ENCODE assay signal across 13 cellular contexts in genomic region chr4:1233641-1234277, GRCh38. TPM values are rescaled to one million over a fixed set of nuclear protein-coding genes. Genes with fewer than 3 reads are reported as not detected.
DNase-seq lines count a peak whose midpoint lies in the region; ATAC-seq and TF ChIP-seq lines count a peak whose summit lies in the region.
"Had no signal": no experiment of that assay in that cellular context is flagged by ENCODE, and none has a peak within 500 bp of the region (broad histone marks: within the 10 kb centered on the region; RNA-seq: fewer than 3 reads in every experiment).

No MANE protein-coding gene starts in this region.

- DNase-seq in Right ventricle myocardium inferior (ENCODE audit: missing footprints), result peak; percentile 70
- no peak for DNase-seq in cardiac septum (ENCODE audit: low spot score)
- no peak for DNase-seq in esophagus muscularis mucosa (ENCODE audit: extremely low spot score)
- no peak for DNase-seq in mesothelial cell of epicardium (ENCODE audit: low spot score in 2 of 2, unreplicated experiment in 2 of 2)
- DNase-seq in aorta, result peak; percentile 48 to 70
- no peak for DNase-seq in activated CD4-positive, alpha-beta T cell treated with anti-CD3 and anti-CD28 coated beads, Interleukin-2, amount 10 ng/mL, durations not matched to agents 7 days and 5 days
- DNase-seq in NCI-H748 treated with DMSO at 0.1 percent for 48 hours (lab: John Stamatoyannopoulos, UW), result no peak
- no peak for DNase-seq in H4 (ENCODE audit: low spot score)
- DNase-seq: activated CD4-positive, alpha-beta memory T cell treated with anti-CD3 and anti-CD28 coated beads, Interleukin-2, amount 10 ng/mL, durations not matched to agents 7 days and 5 days; effector memory CD4-positive, alpha-beta T cell; Kasumi-1; occipital lobe had no signal

- intact Hi-C loops in Right ventricle myocardium inferior (cut with DNase I), result loop anchor here (5.0 kb wide), 1 partner anchor 66 kb away; no protein-coding TSS in a partner anchor
- intact Hi-C loops in cardiac septum (cut with DNase I), result loop anchor here (2.0 kb wide), 1 partner anchor 67 kb away; no protein-coding TSS in a partner anchor
- intact Hi-C loops in esophagus muscularis mucosa (cut with DNase I), result no loop called here
- intact Hi-C loops in aorta (cut with DNase I), result no loop called here

- ATAC-seq in Right ventricle myocardium inferior (peak; percentile 70), aorta (ENCODE audit: low FRiP score) (peak; percentile 56)

- H3K9me3 Mint-ChIP-seq in mesothelial cell of epicardium, result no peaks in the 10 kb centered on the region
- no peaks in the 10 kb centered on the region for H3K9me3 Mint-ChIP-seq in activated CD4-positive, alpha-beta T cell treated with anti-CD3 and anti-CD28 coated beads, Interleukin-2, amount 10 ng/mL, durations not matched to agents 7 days and 5 days
- H3K9me3 Mint-ChIP-seq: activated CD4-positive, alpha-beta memory T cell treated with anti-CD3 and anti-CD28 coated beads, Interleukin-2, amount 10 ng/mL, durations not matched to agents 7 days and 5 days had no signal

- no peak for TF ChIP-seq EP300 in esophagus muscularis mucosa (IDR thresholded peaks at IDR 0.05)

- H3K27me3 Mint-ChIP-seq in mesothelial cell of epicardium (ENCODE audit: low read depth), result no peaks in the 10 kb centered on the region
- H3K27me3 Mint-ChIP-seq in activated CD4-positive, alpha-beta T cell treated with anti-CD3 and anti-CD28 coated beads, Interleukin-2, amount 10 ng/mL, durations not matched to agents 7 days and 5 days, result no peaks in the 10 kb centered on the region
- H3K27me3 Mint-ChIP-seq: activated CD4-positive, alpha-beta memory T cell treated with anti-CD3 and anti-CD28 coated beads, Interleukin-2, amount 10 ng/mL, durations not matched to agents 7 days and 5 days; B cell had no signal

- H3K27me3 ChIP-seq in esophagus muscularis mucosa, result no peaks in the 10 kb centered on the region
- no peaks in the 10 kb centered on the region for H3K27me3 ChIP-seq in aorta (ENCODE audit: control insufficient read depth in 1 of 2, insufficient read depth in 2 of 2, low read length in 1 of 2)

- peaks cover 9% of the 10 kb centered on the region for H3K4me1 Mint-ChIP-seq in mesothelial cell of epicardium
- H3K4me1 Mint-ChIP-seq in activated CD4-positive, alpha-beta T cell treated with anti-CD3 and anti-CD28 coated beads, Interleukin-2, amount 10 ng/mL, durations not matched to agents 7 days and 5 days, result peaks cover 7% of the 10 kb centered on the region
- H3K4me1 Mint-ChIP-seq: B cell had no signal

- H3K4me3 ChIP-seq in esophagus muscularis mucosa (no peak overlapping the region), aorta (ENCODE audit: low read length in 2 of 2) (no peak overlapping the region)

- no peak for TF ChIP-seq POLR2A in esophagus muscularis mucosa (IDR thresholded peaks at IDR 0.05; ENCODE audit: low read depth)

- CTCF ChIA-PET in activated CD4-positive, alpha-beta T cell treated with anti-CD3 and anti-CD28 coated beads, Interleukin-2, amount 10 ng/mL, durations not matched to agents 7 days and 5 days (lab: Charles Lee), result interaction anchor here (0.8 to 1.2 kb wide), 2 partner anchors 23 to 30 kb away, joined by 3 read pairs; no protein-coding TSS in a partner anchor

- no peaks in the 10 kb centered on the region for H3K9me3 ChIP-seq in esophagus muscularis mucosa
- H3K9me3 ChIP-seq in aorta (ENCODE audit: control insufficient read depth, low read length), result no peaks in the 10 kb centered on the region

- WGBS in esophagus muscularis mucosa, result 47% methylated on average over 20 of the region's 29 CpGs
- 69 to 76% methylated on average over 29 of the region's 29 CpGs for WGBS in aorta, 2 donors

- POLR2A ChIA-PET in activated CD4-positive, alpha-beta T cell treated with anti-CD3 and anti-CD28 coated beads, Interleukin-2, amount 10 ng/mL, durations not matched to agents 7 days and 5 days (lab: Charles Lee), result interaction anchor here (0.6 kb wide), 1 partner anchor 405 kb away, joined by 3 read pairs; no protein-coding TSS in a partner anchor

- H3K36me3 ChIP-seq in esophagus muscularis mucosa, result peaks cover 42 to 100% (median 99%) of the 10 kb centered on the region in 4 donors
- peaks cover 0 to 2% of the 10 kb centered on the region in 2 donors for H3K36me3 ChIP-seq in aorta (ENCODE audit: control insufficient read depth in 1 of 2, insufficient read depth in 2 of 2, low read length in 1 of 2)

- peak overlapping the region; percentile 3 to 64 (median 44) for H3K27ac ChIP-seq in esophagus muscularis mucosa (replicated peaks in 1 of 4)
- no peak overlapping the region for H3K27ac ChIP-seq in aorta (ENCODE audit: low read depth in 1 of 2, low read length in 2 of 2)

- peak overlapping the region; percentile 77 for H3K27ac Mint-ChIP-seq in mesothelial cell of epicardium
- no peak overlapping the region for H3K27ac Mint-ChIP-seq in activated CD4-positive, alpha-beta T cell treated with anti-CD3 and anti-CD28 coated beads, Interleukin-2, amount 10 ng/mL, durations not matched to agents 7 days and 5 days
- H3K27ac Mint-ChIP-seq: activated CD4-positive, alpha-beta memory T cell treated with anti-CD3 and anti-CD28 coated beads, Interleukin-2, amount 10 ng/mL, durations not matched to agents 7 days and 5 days; B cell had no signal

- H3K4me1 ChIP-seq in esophagus muscularis mucosa, result peaks cover 21 to 36% (median 31%) of the 10 kb centered on the region in 4 donors
- no peaks in the 10 kb centered on the region for H3K4me1 ChIP-seq in aorta (ENCODE audit: control insufficient read depth in 1 of 2, insufficient read depth in 2 of 2, low read length in 2 of 2)

- TF ChIP-seq CTCF in esophagus muscularis mucosa (IDR thresholded peaks at IDR 0.05), result peak; percentile 12 to 37 (median 27)
- TF ChIP-seq CTCF in mesothelial cell of epicardium (IDR thresholded peaks at IDR 0.05; ENCODE audit: unreplicated experiment), result no peak

- no peak overlapping the region for H3K4me3 Mint-ChIP-seq in mesothelial cell of epicardium
- no peak overlapping the region for H3K4me3 Mint-ChIP-seq in activated CD4-positive, alpha-beta T cell treated with anti-CD3 and anti-CD28 coated beads, Interleukin-2, amount 10 ng/mL, durations not matched to agents 7 days and 5 days
- H3K4me3 Mint-ChIP-seq: activated CD4-positive, alpha-beta memory T cell treated with anti-CD3 and anti-CD28 coated beads, Interleukin-2, amount 10 ng/mL, durations not matched to agents 7 days and 5 days; B cell had no signal

- peaks cover 36% of the 10 kb centered on the region for H3K36me3 Mint-ChIP-seq in mesothelial cell of epicardium
- H3K36me3 Mint-ChIP-seq in activated CD4-positive, alpha-beta T cell treated with anti-CD3 and anti-CD28 coated beads, Interleukin-2, amount 10 ng/mL, durations not matched to agents 7 days and 5 days (ENCODE audit: low read depth), result peaks cover 55% of the 10 kb centered on the region

RNA-seq across cellular contexts. Expression of gene CTBP1, which starts 15.2 kb away (rescaled TPM):
- 121 TPM for total RNA-seq in Right ventricle myocardium inferior
- total RNA-seq in cardiac septum, result 129 TPM
- 100 to 1,000 TPM; 110 to 245 (median 172) TPM for total RNA-seq in esophagus muscularis mucosa
- total RNA-seq in mesothelial cell of epicardium, result 186 to 194 TPM (median 192 TPM) in 3 replicates
- 100 to 1,000 TPM; 111 to 145 TPM for total RNA-seq in aorta
- 10 to 100 TPM; 66.4 to 96.5 TPM for polyA plus RNA-seq in aorta
- 100 to 1,000 TPM; 223 to 242 TPM for total RNA-seq in activated CD4-positive, alpha-beta T cell treated with anti-CD3 and anti-CD28 coated beads, Interleukin-2, amount 10 ng/mL, durations not matched to agents 7 days and 5 days
- 81.0 and 106 TPM in 2 replicates for total RNA-seq in H4 (2014; rRNA removed; shearing (Covaris generic))

RNA-seq across cellular contexts. Expression of gene MAEA, which starts 55.9 kb away (rescaled TPM):
- total RNA-seq in Right ventricle myocardium inferior, result 50.4 TPM
- total RNA-seq in cardiac septum, result 55.2 TPM
- 10 to 100 TPM; 54.5 to 63.1 (median 59.8) TPM for total RNA-seq in esophagus muscularis mucosa
- 73.4 to 78.2 TPM (median 74.7 TPM) in 3 replicates for total RNA-seq in mesothelial cell of epicardium
- total RNA-seq in aorta, result 10 to 100 TPM; 49.8 to 61.3 TPM
- polyA plus RNA-seq in aorta, result 10 to 100 TPM; 32.4 to 62.0 TPM
- 10 to 100 TPM; 63.8 to 69.0 TPM for total RNA-seq in activated CD4-positive, alpha-beta T cell treated with anti-CD3 and anti-CD28 coated beads, Interleukin-2, amount 10 ng/mL, durations not matched to agents 7 days and 5 days
- 54.3 and 69.4 TPM in 2 replicates for total RNA-seq in H4 (2014; rRNA removed; shearing (Covaris generic))

Comparison
In these comparisons a context has a peak if more than half of its experiments do, and no peak if none do; other contexts are left out.
1. DNase-seq: peak in Right ventricle myocardium inferior (single experiment) and aorta (2 of 2); none in cardiac septum (single experiment), esophagus muscularis mucosa (single experiment), mesothelial cell of epicardium (0 of 2), activated CD4-positive, alpha-beta T cell treated with anti-CD3 and anti-CD28 coated beads, Interleukin-2, amount 10 ng/mL, durations not matched to agents 7 days and 5 days (single experiment), NCI-H748 treated with DMSO at 0.1 percent for 48 hours (single experiment) and H4 (single experiment).
2. H3K27ac ChIP-seq: peak in esophagus muscularis mucosa (4 of 4); none in aorta (0 of 2).
3. intact Hi-C loops: an anchor here in Right ventricle myocardium inferior (5.0 kb wide) and cardiac septum (2.0 kb wide); none called in esophagus muscularis mucosa and aorta.